21 cellular contexts compared by ENCODE assay signal in genomic region chr10:121106607-121107006, GRCh38.
DNase-seq lines count a peak whose midpoint lies in the region; TF ChIP-seq lines count a peak whose summit lies in the region.
"Had no signal": no experiment of that assay in that cellular context is flagged by ENCODE, and none has a peak within 500 bp of the region (broad histone marks: within the 10 kb centered on the region; RNA-seq: fewer than 3 reads in every experiment).

No MANE protein-coding gene starts in this region.

- 79% methylated on average over 4 of the region's 4 CpGs for WGBS in smooth muscle cell (ENCODE audit: low lambda C conversion rate)

- no peaks in the 10 kb centered on the region for H3K79me2 ChIP-seq in smooth muscle cell (ENCODE audit: low read depth)

- no peak overlapping the region for H2AFZ ChIP-seq in smooth muscle cell (ENCODE audit: low read depth)

- H3K9ac ChIP-seq in smooth muscle cell (ENCODE audit: low read depth) = no peak overlapping the region

- no peak for TF ChIP-seq CTCF in smooth muscle cell (IDR thresholded peaks at IDR 0.05; ENCODE audit: borderline replicate concordance, insufficient read depth, poor library complexity, severe bottlenecking)

- no peaks in the 10 kb centered on the region for H3K27me3 ChIP-seq in smooth muscle cell (ENCODE audit: low read depth)

- H4K20me1 ChIP-seq in smooth muscle cell (ENCODE audit: low read depth) = no peaks in the 10 kb centered on the region

- no peaks in the 10 kb centered on the region for H3K36me3 ChIP-seq in smooth muscle cell (ENCODE audit: low read depth)
- H3K36me3 ChIP-seq: HAP-1 had no signal

- no peak overlapping the region for H3K4me2 ChIP-seq in smooth muscle cell
- H3K4me2 ChIP-seq: A549 had no signal

- H3K27ac ChIP-seq in smooth muscle cell (ENCODE audit: low read depth) = no peak overlapping the region
- H3K27ac ChIP-seq: A549 had no signal

- H3F3A ChIP-seq in smooth muscle cell (ENCODE audit: low read depth) = peaks cover 8% of the 10 kb centered on the region

- H3K4me1 ChIP-seq in smooth muscle cell (ENCODE audit: low read depth) = peaks cover 5% of the 10 kb centered on the region
- H3K4me1 ChIP-seq: A549, HAP-1 had no signal

- peak; percentile 8 for DNase-seq in NCI-H2171 treated with DMSO at 0.1 percent for 48 hours (lab: John Stamatoyannopoulos, UW)
- no peak for DNase-seq in NCI-H2171 (lab: John Stamatoyannopoulos, UW)
- peak; percentile 35 for DNase-seq in inferior parietal cortex (ENCODE audit: extremely low spot score)
- peak; percentile 25 for DNase-seq in midbrain (lab: John Stamatoyannopoulos, UW)
- DNase-seq in superior temporal gyrus (ENCODE audit: extremely low spot score) = peak; percentile 64
- DNase-seq in activated CD4-positive, alpha-beta T cell treated with anti-CD3 and anti-CD28 coated beads for 48 hours = no peak
- DNase-seq in NCI-H1092 (lab: John Stamatoyannopoulos, UW) = no peak
- DNase-seq in smooth muscle cell (lab: John Stamatoyannopoulos, UW; ENCODE audit: unreplicated experiment) = no peak
- DNase-seq: 8988T; ACHN; AML-193; Calu3; CD4-positive, alpha-beta memory T cell; COR-L47; DMS53; DMS79 treated with DMSO at 0.1 percent for 48 hours; GF-D8; GOT3; HFFc6 had no signal

- no peak overlapping the region for H3K4me3 ChIP-seq in smooth muscle cell
- H3K4me3 ChIP-seq: A549, HAP-1 had no signal

- no peaks in the 10 kb centered on the region for H3K9me3 ChIP-seq in smooth muscle cell (replicated peaks; ENCODE audit: low read depth)
- H3K9me3 ChIP-seq: A549, HAP-1 had no signal

Comparison
In these comparisons a context has a peak if more than half of its experiments do, and no peak if none do; other contexts are left out.
1. DNase-seq: peak in NCI-H2171 treated with DMSO at 0.1 percent for 48 hours (single experiment), inferior parietal cortex (single experiment), midbrain (single experiment) and superior temporal gyrus (single experiment); none in NCI-H2171 (single experiment), activated CD4-positive, alpha-beta T cell treated with anti-CD3 and anti-CD28 coated beads for 48 hours (single experiment), NCI-H1092 (single experiment) and smooth muscle cell (single experiment).